Comparison of ENCODE assay signal across 16 cellular contexts in the genomic region with DNA sequence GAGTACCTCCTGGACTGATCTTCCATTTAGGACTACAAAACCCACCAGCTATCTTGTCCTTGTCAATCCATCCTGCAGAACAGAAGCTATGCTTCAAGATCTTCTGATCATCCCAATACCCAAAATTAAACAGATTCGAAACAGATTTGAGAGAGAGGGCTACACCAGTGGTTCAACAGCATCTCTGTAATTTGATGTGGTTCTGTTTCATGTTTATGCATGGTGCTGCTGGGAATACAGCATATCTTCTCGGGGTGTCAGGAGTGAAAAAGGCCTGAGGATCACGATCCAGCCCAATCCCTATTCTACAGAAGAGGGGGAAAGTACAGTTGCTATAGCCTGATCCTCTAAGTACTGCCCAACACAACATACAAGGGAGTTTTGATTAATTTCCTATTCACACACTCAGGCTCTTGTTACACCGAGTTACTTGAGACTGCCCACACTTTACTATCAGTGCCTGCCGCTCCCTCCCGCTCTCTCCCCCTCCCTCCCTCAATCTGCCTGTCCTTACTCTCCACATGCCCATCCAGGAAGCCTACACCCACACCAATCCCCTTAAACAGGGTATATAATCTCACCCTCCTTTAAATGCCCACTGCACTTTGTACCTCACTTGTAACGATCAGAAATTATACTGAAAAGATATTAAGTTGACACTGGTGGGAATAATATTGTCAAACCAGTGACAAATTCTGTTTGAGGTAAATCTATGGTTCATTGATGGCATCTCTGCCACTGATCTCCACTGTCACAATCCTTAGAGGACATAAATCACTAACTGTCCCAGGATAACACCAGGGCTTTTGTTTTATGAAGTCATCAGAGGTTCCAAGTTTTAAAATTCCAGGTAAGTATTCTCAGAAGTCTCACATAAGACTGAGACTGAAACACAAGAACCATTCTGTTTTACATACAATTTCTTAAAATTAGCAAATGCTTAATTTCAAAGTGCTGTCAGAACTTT.
DNase-seq lines count a peak whose midpoint lies in the region; ATAC-seq and TF ChIP-seq lines count a peak whose summit lies in the region.
"Had no signal": no experiment of that assay in that cellular context is flagged by ENCODE, and none has a peak within 500 bp of the region (broad histone marks: within the 10 kb centered on the region; RNA-seq: fewer than 3 reads in every experiment).

No MANE protein-coding gene starts in this region.

- no peak overlapping the region for H2BK5ac ChIP-seq in mesendoderm (ENCODE audit: low read length)

- H3K9me3 ChIP-seq in cardiac muscle cell (ENCODE audit: low read depth) (no peaks in the 10 kb centered on the region), heart left ventricle (no peaks in the 10 kb centered on the region)

- H4K5ac ChIP-seq in mesendoderm (ENCODE audit: low read length) = no peak overlapping the region

- DNase-seq in cardiac muscle cell (ENCODE audit: low read depth in 1 of 2, low spot score in 1 of 2) = peak in 1 of 2 donors; percentile 63
- no peak for DNase-seq in heart left ventricle
- peak; percentile 26 for DNase-seq in amniotic epithelial cell (ENCODE audit: low read depth)
- DNase-seq in mesendoderm = peak; percentile 64
- no peak for DNase-seq in Calu3
- DNase-seq: activated naive CD8-positive, alpha-beta T cell treated with anti-CD3 and anti-CD28 coated beads, Interleukin-2, amount 10 ng/mL, durations not matched to agents 7 days and 5 days; cerebellar nuclear complex; DMS 273 treated with DMSO at 0.1 percent for 48 hours; MV-4-11; NCI-H2171; SIG-M5; stimulated activated naive CD8-positive, alpha-beta T cell treated with anti-CD3 and anti-CD28 coated beads, Interleukin-15, amount 100 ng/mL, for 72 hours had no signal

- no peak overlapping the region for H3K9ac ChIP-seq in mesendoderm (ENCODE audit: low read length)

- no peak overlapping the region for H3K18ac ChIP-seq in mesendoderm (ENCODE audit: low read length)

- ATAC-seq in heart left ventricle (no peak), GM21390 (IDR thresholded peaks at IDR 0.05; ENCODE audit: unreplicated experiment) (no peak), GM21717 (IDR thresholded peaks at IDR 0.05; ENCODE audit: unreplicated experiment) (no peak), HG03139 (IDR thresholded peaks at IDR 0.05; ENCODE audit: unreplicated experiment) (no peak)
- ATAC-seq: stimulated activated naive CD8-positive, alpha-beta T cell treated with anti-CD3 and anti-CD28 coated beads, Interleukin-15, amount 100 ng/mL, for 72 hours had no signal

- H3K27ac Mint-ChIP-seq in Calu3 (ENCODE audit: unreplicated experiment) = no peak overlapping the region
- H3K27ac Mint-ChIP-seq: activated naive CD8-positive, alpha-beta T cell treated with anti-CD3 and anti-CD28 coated beads, Interleukin-2, amount 10 ng/mL, durations not matched to agents 7 days and 5 days; nephron; stimulated activated naive CD8-positive, alpha-beta T cell treated with anti-CD3 and anti-CD28 coated beads, Interleukin-15, amount 100 ng/mL, for 72 hours had no signal

- H2BK120ac ChIP-seq in mesendoderm (ENCODE audit: low read depth, low read length) = no peak overlapping the region

- CTCF ChIA-PET in Calu3 (lab: Charles Lee) = no interaction called here

- no peak for TF ChIP-seq POLR2A in heart left ventricle (IDR thresholded peaks at IDR 0.05)

- H3K4me1 Mint-ChIP-seq in Calu3 (ENCODE audit: low read depth, unreplicated experiment) = peaks cover 38% of the 10 kb centered on the region

- no peak overlapping the region for H3K4me3 Mint-ChIP-seq in Calu3 (ENCODE audit: low read depth, unreplicated experiment)
- H3K4me3 Mint-ChIP-seq: activated naive CD8-positive, alpha-beta T cell treated with anti-CD3 and anti-CD28 coated beads, Interleukin-2, amount 10 ng/mL, durations not matched to agents 7 days and 5 days; stimulated activated naive CD8-positive, alpha-beta T cell treated with anti-CD3 and anti-CD28 coated beads, Interleukin-15, amount 100 ng/mL, for 72 hours had no signal

- H3K36me3 ChIP-seq in cardiac muscle cell (peaks cover 3% of the 10 kb centered on the region), heart left ventricle (peaks cover 0 to 9% (median 0%) of the 10 kb centered on the region in 9 donors), mesendoderm (ENCODE audit: control insufficient read depth, insufficient read depth, low read length) (no peaks in the 10 kb centered on the region)

- no peaks in the 10 kb centered on the region for H3K27me3 Mint-ChIP-seq in Calu3 (ENCODE audit: unreplicated experiment)
- H3K27me3 Mint-ChIP-seq: activated naive CD8-positive, alpha-beta T cell treated with anti-CD3 and anti-CD28 coated beads, Interleukin-2, amount 10 ng/mL, durations not matched to agents 7 days and 5 days; stimulated activated naive CD8-positive, alpha-beta T cell treated with anti-CD3 and anti-CD28 coated beads, Interleukin-15, amount 100 ng/mL, for 72 hours had no signal

- H3K4me2 ChIP-seq in mesendoderm (ENCODE audit: low read length) = no peak overlapping the region

- H4K8ac ChIP-seq in mesendoderm (ENCODE audit: low read depth, low read length) = no peak overlapping the region

- H3K79me1 ChIP-seq in mesendoderm (ENCODE audit: low read length) = peaks cover 30% of the 10 kb centered on the region

- no peaks in the 10 kb centered on the region for H3K27me3 ChIP-seq in cardiac muscle cell
- no peaks in the 10 kb centered on the region for H3K27me3 ChIP-seq in heart left ventricle
- no peaks in the 10 kb centered on the region for H3K27me3 ChIP-seq in mesendoderm (ENCODE audit: insufficient read depth, low read length, poor library complexity)

- H3K9me3 Mint-ChIP-seq in Calu3 (ENCODE audit: low read depth, unreplicated experiment) = no peaks in the 10 kb centered on the region
- H3K9me3 Mint-ChIP-seq: activated naive CD8-positive, alpha-beta T cell treated with anti-CD3 and anti-CD28 coated beads, Interleukin-2, amount 10 ng/mL, durations not matched to agents 7 days and 5 days; nephron; stimulated activated naive CD8-positive, alpha-beta T cell treated with anti-CD3 and anti-CD28 coated beads, Interleukin-15, amount 100 ng/mL, for 72 hours had no signal

- H3K36me3 Mint-ChIP-seq in Calu3 (ENCODE audit: insufficient read depth, unreplicated experiment) = peaks cover 21% of the 10 kb centered on the region

- TF ChIP-seq CTCF in cardiac muscle cell (IDR thresholded peaks at IDR 0.05; ENCODE audit: low read depth, low read length) (no peak), heart left ventricle (IDR thresholded peaks at IDR 0.05) (no peak), Calu3 (IDR thresholded peaks at IDR 0.05; ENCODE audit: unreplicated experiment) (no peak)

- no peak overlapping the region for H2BK15ac ChIP-seq in mesendoderm (replicated peaks; ENCODE audit: low read depth)

- BruUV-seq in Calu3 (replicated peaks; lab: Mats Ljungman, UMichigan) = no TSS peak

- H3K4me1 ChIP-seq in cardiac muscle cell (ENCODE audit: low read depth) = peaks cover 10% of the 10 kb centered on the region
- H3K4me1 ChIP-seq in heart left ventricle = peaks cover 0 to 44% (median 7%) of the 10 kb centered on the region in 12 donors
- peaks cover 10% of the 10 kb centered on the region for H3K4me1 ChIP-seq in mesendoderm (ENCODE audit: control insufficient read depth, low read depth, low read length)

- peaks cover 60% of the 10 kb centered on the region for H3K79me2 ChIP-seq in mesendoderm (ENCODE audit: control insufficient read depth, insufficient read depth, low read length)

- peak overlapping the region; percentile 53 for H3K27ac ChIP-seq in cardiac muscle cell
- no peak overlapping the region for H3K27ac ChIP-seq in heart left ventricle
- H3K27ac ChIP-seq in mesendoderm (ENCODE audit: low read depth, low read length) = no peak overlapping the region

- H2AK5ac ChIP-seq in mesendoderm (ENCODE audit: low read length) = no peak overlapping the region

- H3K4me3 ChIP-seq in cardiac muscle cell (no peak overlapping the region), heart left ventricle (no peak overlapping the region), mesendoderm (ENCODE audit: low read length) (no peak overlapping the region)

- intact Hi-C loops in heart left ventricle (cut with DNase I) (loop anchor here in 1 of 10 donors (10.0 kb wide), 2 partner anchors 185 to 445 kb away; no protein-coding TSS in a partner anchor), Calu3 (cut with micrococcal nuclease; ENCODE audit: unreplicated experiment) (no loop called here)

- 78 to 83% (median 81%) methylated on average over 7 of the region's 7 CpGs for WGBS in heart left ventricle, 4 donors
- no CpG with 5 or more reads among the region's 7 CpGs for WGBS in mesendoderm (ENCODE audit: extremely low coverage, insufficient coverage, low lambda C conversion rate)

- H3K4ac ChIP-seq in mesendoderm (ENCODE audit: low read depth, low read length) = no peak overlapping the region

- no peak overlapping the region for H3K56ac ChIP-seq in mesendoderm (ENCODE audit: low read length)

- no peak overlapping the region for H3K23ac ChIP-seq in mesendoderm (ENCODE audit: low read length)

Comparison
In these comparisons a context has a peak if more than half of its experiments do, and no peak if none do; other contexts are left out.
1. DNase-seq: peak in amniotic epithelial cell (single experiment) and mesendoderm (single experiment); none in heart left ventricle (0 of 5) and Calu3 (single experiment).